8 cellular contexts compared by ENCODE assay signal in the genomic region with DNA sequence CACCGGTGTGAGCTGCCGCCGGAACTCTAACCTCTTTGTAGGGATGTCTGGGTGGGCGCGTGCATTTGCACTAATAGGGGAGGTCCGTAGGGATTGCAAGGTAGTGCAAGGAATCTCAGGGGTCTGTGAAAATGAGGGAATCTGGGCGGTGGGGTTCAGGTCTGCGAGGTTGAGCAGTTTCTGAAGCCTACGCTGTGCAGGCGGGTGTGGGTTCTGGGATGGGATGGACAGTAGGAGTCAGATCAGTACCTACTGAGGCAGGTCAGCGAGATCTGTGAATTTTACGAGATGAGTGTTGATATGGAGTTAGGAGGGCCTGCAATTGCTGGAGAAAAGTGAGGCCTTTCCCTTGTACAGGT. TPM values are rescaled to one million over a fixed set of nuclear protein-coding genes. Genes with fewer than 3 reads are reported as not detected.
A peak's percentile ranks its signal among the peaks of the same experiment; 100 is the strongest.
DNase-seq lines count a peak whose midpoint lies in the region; ATAC-seq and TF ChIP-seq lines count a peak whose summit lies in the region.

No MANE protein-coding gene starts in this region.

- no peak overlapping the region for H2BK12ac ChIP-seq in H9 (ENCODE audit: insufficient read length, low read depth, low read length)

- H3K27ac ChIP-seq in H9 (ENCODE audit: insufficient read length, low read depth, low read length), result no peak overlapping the region
- H3K27ac ChIP-seq in hepatocyte, result peak overlapping the region; percentile 94

- H3K4me3 Mint-ChIP-seq in H9, result peak overlapping the region; percentile 87 to 94
- H3K4me3 Mint-ChIP-seq in activated CD4-positive, alpha-beta memory T cell treated with anti-CD3 and anti-CD28 coated beads for 36 hours, result peak overlapping the region; percentile 81
- H3K4me3 Mint-ChIP-seq in stimulated activated memory B cell treated with anti-CD40 and anti-IgM and Interleukin-4, amounts not matched to agents 10 μg/mL and 1 μg/mL and 100 μg/mL, for 72 hours, result peak overlapping the region; percentile 86

- ATAC-seq in stimulated activated memory B cell treated with anti-CD40 and anti-IgM and Interleukin-4, amounts not matched to agents 10 μg/mL and 1 μg/mL and 100 μg/mL, for 72 hours, result no peak
- ATAC-seq in HG02973 (IDR thresholded peaks at IDR 0.05; ENCODE audit: unreplicated experiment) (no peak), GM21619 (IDR thresholded peaks at IDR 0.05; ENCODE audit: unreplicated experiment) (no peak)

- H3K4me2 ChIP-seq in H9 (ENCODE audit: insufficient read depth, insufficient read length, low read length) (peak overlapping the region; percentile 96), hepatocyte (peak overlapping the region; percentile 94)

- peaks cover 14% of the 10 kb centered on the region for H3K23me2 ChIP-seq in H9 (ENCODE audit: insufficient read length, low read depth, low read length, poor library complexity, severe bottlenecking)

- H3K9me2 ChIP-seq in hepatocyte (replicated peaks; ENCODE audit: insufficient read depth), result no peaks in the 10 kb centered on the region

- H3K23ac ChIP-seq in H9 (ENCODE audit: insufficient read length, low read depth, low read length), result no peak overlapping the region

- POLR2A ChIA-PET in activated CD4-positive, alpha-beta memory T cell treated with anti-CD3 and anti-CD28 coated beads for 36 hours (lab: Charles Lee), result interaction anchor here (0.8 to 1.1 kb wide), 2 partner anchors 15 to 20 kb away, joined by 3 to 4 read pairs; a partner anchor contains a TSS

- H3K14ac ChIP-seq in H9 (ENCODE audit: insufficient read depth, low read length), result no peak overlapping the region; the same call in 1 of the 2 replicates

- no peak overlapping the region for H2BK5ac ChIP-seq in H9 (ENCODE audit: insufficient read length, low read length)

- no peaks in the 10 kb centered on the region for H3K36me3 Mint-ChIP-seq in H9 (ENCODE audit: insufficient read depth in 1 of 3, low read depth in 3 of 3)
- no peaks in the 10 kb centered on the region for H3K36me3 Mint-ChIP-seq in activated CD4-positive, alpha-beta memory T cell treated with anti-CD3 and anti-CD28 coated beads for 36 hours
- H3K36me3 Mint-ChIP-seq in stimulated activated memory B cell treated with anti-CD40 and anti-IgM and Interleukin-4, amounts not matched to agents 10 μg/mL and 1 μg/mL and 100 μg/mL, for 72 hours, result no peaks in the 10 kb centered on the region

- H3K27ac Mint-ChIP-seq in H9, result peak overlapping the region; percentile 83 to 98 (median 96); a peak in 6 of 7 replicates
- H3K27ac Mint-ChIP-seq in activated CD4-positive, alpha-beta memory T cell treated with anti-CD3 and anti-CD28 coated beads for 36 hours, result peak overlapping the region; percentile 91
- H3K27ac Mint-ChIP-seq in stimulated activated memory B cell treated with anti-CD40 and anti-IgM and Interleukin-4, amounts not matched to agents 10 μg/mL and 1 μg/mL and 100 μg/mL, for 72 hours, result peak overlapping the region; percentile 75

- H3K4me1 ChIP-seq in H9 (ENCODE audit: insufficient read depth, low read length) (peaks cover 2% of the 10 kb centered on the region; the same call in 1 of the 2 replicates), hepatocyte (ENCODE audit: insufficient read depth) (peaks cover 7% of the 10 kb centered on the region)

- WGBS in H9 (ENCODE audit: extremely low coverage, insufficient read length, low lambda C conversion rate), result no CpG with 5 or more reads among the region's 12 CpGs
- 6% methylated on average over 11 of the region's 12 CpGs for WGBS in hepatocyte (ENCODE audit: low lambda C conversion rate, missing lambda C conversion rate)

- H3K56ac ChIP-seq in H9 (ENCODE audit: insufficient read length, low read depth, low read length), result no peak overlapping the region

- H3K79me2 ChIP-seq in H9 (ENCODE audit: insufficient read depth, low read length) (no peaks in the 10 kb centered on the region), hepatocyte (peaks cover 17% of the 10 kb centered on the region)

- no peak overlapping the region for H2BK20ac ChIP-seq in H9 (ENCODE audit: low read depth, low read length, poor library complexity, severe bottlenecking)

- H2AFZ ChIP-seq in H9 (ENCODE audit: low read length) (no peak overlapping the region), hepatocyte (peak overlapping the region; percentile 27)

- no peak overlapping the region for H3T11ph ChIP-seq in H9 (ENCODE audit: low read length)

- intact Hi-C loops in activated CD4-positive, alpha-beta memory T cell treated with anti-CD3 and anti-CD28 coated beads for 36 hours (cut with micrococcal nuclease), result loop anchor here (1.0 to 5.0 kb wide), 9 partner anchors 20 to 658 kb away; a partner anchor contains a TSS

- CTCF ChIA-PET in activated CD4-positive, alpha-beta memory T cell treated with anti-CD3 and anti-CD28 coated beads for 36 hours (lab: Charles Lee), result interaction anchor here (0.7 to 4.9 kb wide), 22 partner anchors 11 to 1865 kb away, joined by 3 to 60 read pairs (median 4); a partner anchor contains a TSS

- H4K8ac ChIP-seq in H9 (replicated peaks; ENCODE audit: insufficient read length, low read depth, low read length), result no peak overlapping the region

- no peaks in the 10 kb centered on the region for H3K36me3 ChIP-seq in hepatocyte (replicated peaks; ENCODE audit: insufficient read depth, low read depth)

- no peak overlapping the region for H2BK120ac ChIP-seq in H9 (ENCODE audit: low read depth, low read length, poor library complexity, severe bottlenecking)

- peak overlapping the region; percentile 32 for H3K4me3 ChIP-seq in hepatocyte

- 0 out of 2 replicates have a peak, but pooled peaks cover 4% of the 10 kb centered on the region for H3K27me3 Mint-ChIP-seq in H9 (ENCODE audit: low read depth)
- H3K27me3 Mint-ChIP-seq in activated CD4-positive, alpha-beta memory T cell treated with anti-CD3 and anti-CD28 coated beads for 36 hours, result no peaks in the 10 kb centered on the region
- H3K27me3 Mint-ChIP-seq in stimulated activated memory B cell treated with anti-CD40 and anti-IgM and Interleukin-4, amounts not matched to agents 10 μg/mL and 1 μg/mL and 100 μg/mL, for 72 hours, result peaks cover 14% of the 10 kb centered on the region

- TF ChIP-seq CTCF in H9 (conservative IDR thresholded peaks at IDR 0.05), result no peak
- TF ChIP-seq CTCF in hepatocyte (IDR thresholded peaks at IDR 0.05; ENCODE audit: poor library complexity), result no peak

- H3K4me1 Mint-ChIP-seq in H9, result peaks cover 34 to 37% of the 10 kb centered on the region in 2 experiments
- H3K4me1 Mint-ChIP-seq in activated CD4-positive, alpha-beta memory T cell treated with anti-CD3 and anti-CD28 coated beads for 36 hours (ENCODE audit: low read depth), result peaks cover 38% of the 10 kb centered on the region
- peaks cover 44% of the 10 kb centered on the region for H3K4me1 Mint-ChIP-seq in stimulated activated memory B cell treated with anti-CD40 and anti-IgM and Interleukin-4, amounts not matched to agents 10 μg/mL and 1 μg/mL and 100 μg/mL, for 72 hours

- no peak overlapping the region for H3K18ac ChIP-seq in H9 (ENCODE audit: insufficient read length, low read depth, low read length)

- H3K9me3 Mint-ChIP-seq in H9, result no peaks in the 10 kb centered on the region
- no peaks in the 10 kb centered on the region for H3K9me3 Mint-ChIP-seq in activated CD4-positive, alpha-beta memory T cell treated with anti-CD3 and anti-CD28 coated beads for 36 hours
- no peaks in the 10 kb centered on the region for H3K9me3 Mint-ChIP-seq in stimulated activated memory B cell treated with anti-CD40 and anti-IgM and Interleukin-4, amounts not matched to agents 10 μg/mL and 1 μg/mL and 100 μg/mL, for 72 hours

- DNase-seq in H9 (no peak), hepatocyte (ENCODE audit: low spot score) (no peak), NCI-H524 (lab: John Stamatoyannopoulos, UW) (no peak), SIG-M5 (lab: John Stamatoyannopoulos, UW) (no peak)
- DNase-seq in activated CD4-positive, alpha-beta memory T cell treated with anti-CD3 and anti-CD28 coated beads for 36 hours, result no peak

- no peaks in the 10 kb centered on the region for H3K79me1 ChIP-seq in H9 (ENCODE audit: insufficient read depth, low read depth, low read length, poor library complexity, severe bottlenecking)

- no peaks in the 10 kb centered on the region for H3K9me3 ChIP-seq in H9 (ENCODE audit: control insufficient read depth, low read depth, low read length)
- H3K9me3 ChIP-seq in hepatocyte (ENCODE audit: low read depth), result no peaks in the 10 kb centered on the region

- H4K20me1 ChIP-seq in H9 (ENCODE audit: control insufficient read depth, insufficient read depth, insufficient read length), result no peaks in the 10 kb centered on the region
- H4K20me1 ChIP-seq in hepatocyte (ENCODE audit: insufficient read depth, poor library complexity, severe bottlenecking), result no peaks in the 10 kb centered on the region

- peak overlapping the region; percentile 31 for H3K9ac ChIP-seq in H9 (ENCODE audit: extremely low read depth, insufficient read length, low read length)

- H3K4ac ChIP-seq in H9 (ENCODE audit: low read depth, low read length), result no peak overlapping the region

- H3K27me3 ChIP-seq in H9 (ENCODE audit: insufficient read depth, low read length) (no peaks in the 10 kb centered on the region), hepatocyte (no peaks in the 10 kb centered on the region)

- H2AK5ac ChIP-seq in H9 (ENCODE audit: insufficient read length, low read length), result no peak overlapping the region

- H4K5ac ChIP-seq in H9 (ENCODE audit: insufficient read length, low read depth, low read length), result no peak overlapping the region

- no peak overlapping the region for H2BK15ac ChIP-seq in H9 (ENCODE audit: low read depth, low read length)

- no peak overlapping the region for H4K91ac ChIP-seq in H9 (ENCODE audit: insufficient read length, low read depth, low read length)

RNA-seq across cellular contexts. Expression of a gene that starts 0.9 kb away (rescaled TPM):
- total RNA-seq in H9 (2021), result 5.6 and 6.1 TPM in 2 replicates
- 1 to 10 TPM; 9.1 to 9.6 TPM for total RNA-seq in activated CD4-positive, alpha-beta memory T cell treated with anti-CD3 and anti-CD28 coated beads for 36 hours
- total RNA-seq in hepatocyte, result 17.4 and 18.3 TPM in 2 replicates
- 16.1 and 18.7 TPM in 2 replicates for polyA plus RNA-seq in hepatocyte

RNA-seq across cellular contexts. Expression of a gene that starts 13.6 kb away (rescaled TPM):
- total RNA-seq in H9 (2021), result 192 and 193 TPM in 2 replicates
- 100 to 1,000 TPM; 162 TPM for total RNA-seq in activated CD4-positive, alpha-beta memory T cell treated with anti-CD3 and anti-CD28 coated beads for 36 hours
- 84.0 and 98.0 TPM in 2 replicates for total RNA-seq in hepatocyte
- 120 TPM in 2 replicates for polyA plus RNA-seq in hepatocyte

RNA-seq across cellular contexts. Expression of a gene that starts 20.1 kb away (rescaled TPM):
- total RNA-seq in H9 (2021) (20.3 and 23.4 TPM in 2 replicates), hepatocyte (22.1 and 22.5 TPM in 2 replicates)
- 10 to 100 TPM; 19.3 to 20.9 TPM for total RNA-seq in activated CD4-positive, alpha-beta memory T cell treated with anti-CD3 and anti-CD28 coated beads for 36 hours
- 39.1 and 41.4 TPM in 2 replicates for polyA plus RNA-seq in hepatocyte

RNA-seq across cellular contexts. Expression of a gene that starts 36.8 kb away (rescaled TPM):
- total RNA-seq in H9 (2021) (86.9 and 88.0 TPM in 2 replicates), hepatocyte (13.4 and 38.2 TPM in 2 replicates)
- 100 to 1,000 TPM; 103 to 107 TPM for total RNA-seq in activated CD4-positive, alpha-beta memory T cell treated with anti-CD3 and anti-CD28 coated beads for 36 hours
- polyA plus RNA-seq in hepatocyte, result 15.3 and 15.8 TPM in 2 replicates

RNA-seq across cellular contexts. Expression of a gene that starts 44.1 kb away (rescaled TPM):
- 407 and 409 TPM in 2 replicates for total RNA-seq in H9 (2021)
- 100 to 1,000 TPM; 283 to 292 TPM for total RNA-seq in activated CD4-positive, alpha-beta memory T cell treated with anti-CD3 and anti-CD28 coated beads for 36 hours
- total RNA-seq in hepatocyte, result 234 and 250 TPM in 2 replicates
- polyA plus RNA-seq in hepatocyte, result 259 and 284 TPM in 2 replicates
